ENCODE assay signal across 9 cellular contexts in the genomic region with DNA sequence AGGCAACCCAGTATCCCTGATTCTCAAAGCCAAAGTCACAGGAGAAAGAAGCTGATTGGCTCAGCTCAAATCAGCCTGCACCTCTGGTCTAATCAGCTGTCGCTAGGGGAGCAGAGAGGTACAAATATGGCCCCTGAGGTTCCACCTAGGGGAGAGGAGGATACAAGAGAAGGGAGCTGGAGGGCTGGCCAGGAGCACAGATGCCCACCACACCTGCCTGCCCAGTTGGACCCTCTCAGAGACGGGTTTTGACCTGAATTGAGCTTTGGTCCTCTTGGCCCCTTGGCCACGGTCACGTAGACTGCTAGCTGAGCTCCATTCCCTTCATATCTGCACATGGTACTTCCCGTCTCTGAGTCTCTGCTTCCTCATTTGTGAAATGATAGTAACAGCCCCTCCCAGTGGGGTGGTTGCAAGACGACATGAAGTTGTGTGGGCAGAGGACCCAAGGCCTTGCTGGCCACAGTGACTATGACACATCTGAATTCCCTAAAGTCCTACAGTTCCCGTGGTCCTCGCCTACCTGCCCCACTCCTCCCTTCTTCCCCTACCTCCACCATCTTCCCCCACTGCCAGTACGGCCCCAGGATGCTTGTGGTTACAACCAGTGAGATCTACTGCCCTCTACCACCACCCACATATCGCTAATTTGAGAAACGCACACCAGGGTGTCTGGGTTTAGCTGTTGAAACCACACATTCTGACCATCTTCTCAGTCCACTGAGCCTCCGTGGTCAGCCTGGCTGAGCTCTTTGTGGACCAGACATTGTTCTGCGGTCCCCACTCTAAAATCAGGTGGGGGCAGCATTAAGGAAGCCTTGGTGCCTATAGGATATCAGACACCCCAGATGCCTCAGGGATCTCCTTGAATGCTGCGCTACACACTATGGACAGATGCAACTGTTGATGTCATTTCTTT.
A peak's percentile ranks its signal among the peaks of the same experiment; 100 is the strongest.
DNase-seq lines count a peak whose midpoint lies in the region; ATAC-seq and TF ChIP-seq lines count a peak whose summit lies in the region.
"Had no signal": no experiment of that assay in that cellular context is flagged by ENCODE, and none has a peak within 500 bp of the region (broad histone marks: within the 10 kb centered on the region; RNA-seq: fewer than 3 reads in every experiment).

No MANE protein-coding gene starts in this region.

- H3K27ac ChIP-seq in vagina, result no peak overlapping the region
- H3K27ac ChIP-seq: psoas muscle had no signal

- H3K36me3 ChIP-seq in vagina, result no peaks in the 10 kb centered on the region

- peak; percentile 91 for DNase-seq in OCI-M1 (lab: John Stamatoyannopoulos, UW)
- DNase-seq in mucosa of gallbladder (ENCODE audit: low spot score), result peak; percentile 31
- DNase-seq in NCI-H2196 (lab: John Stamatoyannopoulos, UW; ENCODE audit: unreplicated experiment), result no peak
- DNase-seq in NCI-H748 treated with DMSO at 0.1 percent for 48 hours (lab: John Stamatoyannopoulos, UW), result no peak
- no peak for DNase-seq in HK-2 (ENCODE audit: unreplicated experiment)
- no peak for DNase-seq in vagina (ENCODE audit: extremely low spot score in 2 of 2)
- DNase-seq: psoas muscle had no signal

- intact Hi-C loops in vagina (cut with DNase I), result no loop called here

- TF ChIP-seq POLR2A in vagina (IDR thresholded peaks at IDR 0.05), result no peak

- H3K9me3 ChIP-seq in vagina, result no peaks in the 10 kb centered on the region

- ATAC-seq in GM18870 (IDR thresholded peaks at IDR 0.05; ENCODE audit: unreplicated experiment) (peak; percentile 57), HG02798 (IDR thresholded peaks at IDR 0.05; ENCODE audit: poor library complexity, unreplicated experiment) (peak; percentile 68)

- H3K4me3 ChIP-seq in vagina, result no peak overlapping the region
- H3K4me3 ChIP-seq: psoas muscle had no signal

- TF ChIP-seq CTCF in vagina (IDR thresholded peaks at IDR 0.05), result no peak

- H3K27me3 ChIP-seq in vagina, result no peaks in the 10 kb centered on the region

- H3K4me1 ChIP-seq in vagina, result no peaks in the 10 kb centered on the region
- H3K4me1 ChIP-seq: psoas muscle had no signal

Comparison
In these comparisons a context has a peak if more than half of its experiments do, and no peak if none do; other contexts are left out.
1. DNase-seq: peak in OCI-M1 (single experiment) and mucosa of gallbladder (single experiment); none in NCI-H2196 (single experiment), NCI-H748 treated with DMSO at 0.1 percent for 48 hours (single experiment), HK-2 (single experiment) and vagina (0 of 2).